14 cellular contexts compared by ENCODE assay signal in the genomic region with DNA sequence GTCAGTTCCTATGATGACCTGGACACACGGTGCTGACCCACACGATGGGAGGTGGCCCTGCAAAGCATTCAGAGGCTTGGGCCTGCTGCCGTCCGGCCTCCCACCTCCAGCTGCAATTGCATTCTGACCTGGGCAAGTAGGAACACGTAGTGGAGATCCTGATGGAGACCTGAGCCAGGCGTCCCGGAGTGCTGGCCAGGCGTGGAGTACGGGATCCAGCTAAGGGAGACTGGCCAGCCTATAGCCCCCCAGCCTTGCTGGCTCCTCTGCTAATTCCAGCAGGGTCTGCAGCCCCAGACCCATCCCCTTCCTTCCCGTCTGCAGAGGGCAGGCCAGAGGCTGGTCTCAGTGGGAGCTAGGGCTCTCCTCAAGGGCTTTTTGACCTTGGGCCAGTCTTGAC. TPM values are rescaled to one million over a fixed set of nuclear protein-coding genes. Genes with fewer than 3 reads are reported as not detected.
DNase-seq lines count a peak whose midpoint lies in the region; ATAC-seq, FAIRE-seq and TF ChIP-seq lines count a peak whose summit lies in the region.
"Had no signal": no experiment of that assay in that cellular context is flagged by ENCODE, and none has a peak within 500 bp of the region (broad histone marks: within the 10 kb centered on the region; RNA-seq: fewer than 3 reads in every experiment).

No MANE protein-coding gene starts in this region.

- 94% methylated on average over 10 of the region's 10 CpGs for WGBS in right cardiac atrium
- WGBS in K562 (ENCODE audit: insufficient coverage, low coverage, missing lambda C conversion rate): 94% methylated on average over 10 of the region's 10 CpGs

- no peak for TF ChIP-seq RAD21 in K562 (CRISPR knock-in tag; conservative IDR thresholded peaks at IDR 0.05 in 1 of 2, IDR thresholded peaks at IDR 0.05 in 1 of 2)

- no peaks in the 10 kb centered on the region for H3K9me1 ChIP-seq in K562 (ENCODE audit: control insufficient read depth, insufficient read depth, low read length)

- H3K36me3 ChIP-seq in K562 (ENCODE audit: control insufficient read depth, insufficient read depth, low read length) (peaks cover 96% of the 10 kb centered on the region), left lung (peaks cover 4 to 86% of the 10 kb centered on the region in 2 donors), upper lobe of right lung (peaks cover 89% of the 10 kb centered on the region)

- no peak for FAIRE-seq in K562 (lab: Jason Lieb, UNC)
- FAIRE-seq: GM18507 had no signal

- TF ChIP-seq CTCF in K562 (IDR thresholded peaks at IDR 0.05 in 2 of 3, conservative IDR thresholded peaks at IDR 0.05 in 1 of 3; ENCODE audit: insufficient read depth in 2 of 3, low read depth in 1 of 3, low read length in 3 of 3) (no peak), left lung (IDR thresholded peaks at IDR 0.05) (no peak), upper lobe of right lung (IDR thresholded peaks at IDR 0.05) (no peak)

- H3K9me3 ChIP-seq in right cardiac atrium (ENCODE audit: control insufficient read depth, low read length) (no peaks in the 10 kb centered on the region), K562 (replicated peaks; ENCODE audit: control insufficient read depth, insufficient read depth, low read depth, low read length) (no peaks in the 10 kb centered on the region; the same call in 1 of the 2 replicates), left lung (no peaks in the 10 kb centered on the region), upper lobe of right lung (no peaks in the 10 kb centered on the region)

- no peak for TF ChIP-seq EP300 in K562 (IDR thresholded peaks at IDR 0.05; ENCODE audit: low read length)

- H4K20me1 ChIP-seq in K562 (replicated peaks; ENCODE audit: control insufficient read depth, insufficient read depth, low read length): no peaks in the 10 kb centered on the region

- TF ChIP-seq POLR2A in K562 (conservative IDR thresholded peaks at IDR 0.05): no peak; the same call in 1 of the 2 replicates

- no peaks in the 10 kb centered on the region for H3K27me3 ChIP-seq in right cardiac atrium (ENCODE audit: control insufficient read depth, insufficient read depth)
- no peaks in the 10 kb centered on the region for H3K27me3 ChIP-seq in K562 (ENCODE audit: control insufficient read depth in 2 of 2, insufficient read depth in 2 of 2, low read length in 2 of 2)
- H3K27me3 ChIP-seq in left lung: no peaks in the 10 kb centered on the region
- H3K27me3 ChIP-seq in upper lobe of right lung: no peaks in the 10 kb centered on the region
- H3K27me3 ChIP-seq: BLaER1 treated with 17β-estradiol and CSF1 and Interleukin-3, amounts not matched to agents 10 nM and 100 nM had no signal

- H3K27ac ChIP-seq in right cardiac atrium (ENCODE audit: low read length) (no peak overlapping the region), K562 (ENCODE audit: extremely low read depth, low read depth, low read length) (no peak overlapping the region), left lung (no peak overlapping the region), upper lobe of right lung (no peak overlapping the region)
- H3K27ac ChIP-seq: BLaER1 treated with 17β-estradiol and CSF1 and Interleukin-3, amounts not matched to agents 10 nM and 100 nM had no signal

- no TSS peak for BruUV-seq in K562 (replicated peaks; lab: Mats Ljungman, UMichigan)

- CTCF ChIA-PET in K562 (lab: Yijun Ruan, JAX; ENCODE audit: low intra/inter-chr PET ratio): interaction anchor here (0.6 kb wide), 1 partner anchor 34 kb away, joined by 5 read pairs; no protein-coding TSS in a partner anchor

- intact Hi-C loops in right cardiac atrium (cut with DNase I): no loop called here
- intact Hi-C loops in left ventricle myocardium superior (cut with micrococcal nuclease): no loop called here
- intact Hi-C loops in K562 (cut with micrococcal nuclease): no loop called here
- intact Hi-C loops in left lung (cut with DNase I): no loop called here
- intact Hi-C loops in upper lobe of right lung (cut with DNase I): no loop called here

- no peak overlapping the region for H2AFZ ChIP-seq in K562 (ENCODE audit: low read depth, low read length)

- DNase-seq in right cardiac atrium: peak in 2 of 3 donors; percentile 37 to 39
- DNase-seq in left ventricle myocardium superior: no peak
- no peak for DNase-seq in K562 (ENCODE audit: extremely low read depth in 1 of 4, low spot score in 3 of 4)
- peak in 1 of 2 donors; percentile 50 for DNase-seq in left lung
- no peak for DNase-seq in upper lobe of right lung
- no peak for DNase-seq in OCI-M2 (lab: John Stamatoyannopoulos, UW; ENCODE audit: unreplicated experiment)
- DNase-seq: 8988T; AML-193; CD4-positive, CD25-positive, alpha-beta regulatory T cell; DMS 273 treated with DMSO at 0.1 percent for 48 hours had no signal

- peak in 1 of 2 donors; percentile 26 for ATAC-seq in right cardiac atrium
- no peak for ATAC-seq in left ventricle myocardium superior
- peak; percentile 38 for ATAC-seq in K562
- ATAC-seq in left lung: peak; percentile 19
- peak; percentile 25 for ATAC-seq in upper lobe of right lung
- ATAC-seq in HG02884 (IDR thresholded peaks at IDR 0.05; ENCODE audit: unreplicated experiment): no peak
- ATAC-seq in GM21447 (IDR thresholded peaks at IDR 0.05; ENCODE audit: unreplicated experiment): no peak

- no peak overlapping the region for H3K4me2 ChIP-seq in K562 (ENCODE audit: insufficient read depth, low read length)
- H3K4me2 ChIP-seq: BLaER1 treated with 17β-estradiol and CSF1 and Interleukin-3, amounts not matched to agents 10 nM and 100 nM had no signal

- H3K4me3 ChIP-seq in right cardiac atrium (ENCODE audit: low read length) (no peak overlapping the region), K562 (no peak overlapping the region), left lung (no peak overlapping the region), upper lobe of right lung (no peak overlapping the region)
- H3K4me3 ChIP-seq: BLaER1 treated with 17β-estradiol and CSF1 and Interleukin-3, amounts not matched to agents 10 nM and 100 nM had no signal

- in situ Hi-C loops in K562 (cut with MboI): no loop called here

- H3K9ac ChIP-seq in K562 (ENCODE audit: insufficient read depth in 1 of 2, low read depth in 2 of 2, low read length in 2 of 2): no peak overlapping the region
- H3K9ac ChIP-seq: BLaER1 treated with 17β-estradiol and CSF1 and Interleukin-3, amounts not matched to agents 10 nM and 100 nM had no signal

- H3K4me1 ChIP-seq in right cardiac atrium (ENCODE audit: control insufficient read depth, insufficient read depth, low read length): peaks cover 1% of the 10 kb centered on the region
- H3K4me1 ChIP-seq in K562 (replicated peaks in 1 of 2; ENCODE audit: control insufficient read depth in 2 of 2, insufficient read depth in 2 of 2, low read length in 2 of 2): peaks cover 0 to 6% of the 10 kb centered on the region in 2 experiments; a peak in 1 of 5 replicates
- H3K4me1 ChIP-seq in left lung: no peaks in the 10 kb centered on the region
- H3K4me1 ChIP-seq in upper lobe of right lung: no peaks in the 10 kb centered on the region
- H3K4me1 ChIP-seq: BLaER1 treated with 17β-estradiol and CSF1 and Interleukin-3, amounts not matched to agents 10 nM and 100 nM had no signal

- peaks cover 26% of the 10 kb centered on the region for H3K79me2 ChIP-seq in K562 (ENCODE audit: control insufficient read depth, insufficient read depth, low read length)

- POLR2A ChIA-PET in K562 (lab: Yijun Ruan, JAX): interaction anchor here (0.6 to 2.9 kb wide), 4 partner anchors 8 to 23 kb away, joined by 3 to 13 read pairs (median 4); a partner anchor contains a TSS

TF ChIP-seq in K562, 482 proteins besides CTCF, POLR2A, EP300 and RAD21 (continues in another document):
- no peak for TF ChIP-seq SOX6 (IDR thresholded peaks at IDR 0.05)
- TF ChIP-seq, protein P1, sequence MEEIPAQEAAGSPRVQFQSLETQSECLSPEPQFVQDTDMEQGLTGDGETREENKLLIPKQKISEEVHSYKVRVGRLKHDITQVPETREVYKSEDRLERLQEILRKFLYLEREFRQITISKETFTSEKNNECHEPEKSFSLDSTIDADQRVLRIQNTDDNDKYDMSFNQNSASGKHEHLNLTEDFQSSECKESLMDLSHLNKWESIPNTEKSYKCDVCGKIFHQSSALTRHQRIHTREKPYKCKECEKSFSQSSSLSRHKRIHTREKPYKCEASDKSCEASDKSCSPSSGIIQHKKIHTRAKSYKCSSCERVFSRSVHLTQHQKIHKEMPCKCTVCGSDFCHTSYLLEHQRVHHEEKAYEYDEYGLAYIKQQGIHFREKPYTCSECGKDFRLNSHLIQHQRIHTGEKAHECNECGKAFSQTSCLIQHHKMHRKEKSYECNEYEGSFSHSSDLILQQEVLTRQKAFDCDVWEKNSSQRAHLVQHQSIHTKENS (CRISPR knock-in tag; IDR thresholded peaks at IDR 0.05): no peak
- no peak for TF ChIP-seq ZEB2 (IDR thresholded peaks at IDR 0.05)
- TF ChIP-seq HMG20A (CRISPR knock-in tag; conservative IDR thresholded peaks at IDR 0.05): no peak

RNA-seq across cellular contexts. Expression of a gene that starts 11.2 kb away (rescaled TPM):
- total RNA-seq in right cardiac atrium (10 to 100 TPM; 81.7 to 94.2 (median 86.4) TPM), left ventricle myocardium superior (113 TPM), K562 (2014; rRNA removed) (87.9 and 94.5 TPM in 2 replicates), K562 (2014; rRNA removed; fragmentation: Illumina TruSeq; extraction: Trizol) (156 and 168 TPM in 2 replicates), K562 (2015; rRNA removed; fragmentation: Illumina TruSeq; extraction: Trizol) (126 and 151 TPM in 2 replicates), K562 (2021) (143 and 156 TPM in 2 replicates), left lung (100 to 1,000 TPM; 307 to 342 TPM), upper lobe of right lung (335 TPM)
- polyA plus RNA-seq in right cardiac atrium (56.3 TPM), K562 (2011; rRNA removed) (374 and 391 TPM in 2 replicates), K562 (2014; fragmentation: Illumina TruSeq; extraction: Trizol) (149 and 205 TPM in 2 replicates), K562 (2014; fragmentation: Nextera tagmentation; extraction: Ambion mirVana) (100 to 1,000 TPM; 143 to 220 TPM), K562 (2014; rRNA removed) (183 and 199 TPM in 2 replicates)
- total RNA-seq in K562 (2011; cell fraction: chromatin; rRNA removed; ENCODE audit: low replicate concordance): 356 and 908 TPM in 2 replicates
- total RNA-seq in K562 (2011; cell fraction: nucleolus; rRNA removed): 170 and 219 TPM in 2 replicates
- 411 and 563 TPM in 2 replicates for total RNA-seq in K562 (2011; cell fraction: nucleoplasm; rRNA removed)
- polyA plus RNA-seq in K562 (2011; cell fraction: cytosol; rRNA removed): 28.4 and 93.7 TPM in 2 replicates
- 370 and 950 TPM in 2 replicates for polyA plus RNA-seq in K562 (2011; cell fraction: nucleus; rRNA removed)
- 91.8 and 133 TPM in 2 replicates for polyA plus RNA-seq in K562 (2012)
- 160 and 229 TPM in 2 replicates for polyA minus RNA-seq in K562 (2011; rRNA and poly(A)+ RNA removed)
- 73.7 and 85.6 TPM in 2 replicates for polyA minus RNA-seq in K562 (2011; cell fraction: cytosol; rRNA and poly(A)+ RNA removed)
- 188 and 382 TPM in 2 replicates for polyA minus RNA-seq in K562 (2011; cell fraction: nucleus; rRNA and poly(A)+ RNA removed)

Comparison
In these comparisons a context has a peak if more than half of its experiments do, and no peak if none do; other contexts are left out.
1. DNase-seq: peak in right cardiac atrium (2 of 3); none in left ventricle myocardium superior (single experiment), K562 (0 of 4), upper lobe of right lung (single experiment) and OCI-M2 (single experiment).
2. ATAC-seq: peak in K562 (single experiment), left lung (single experiment) and upper lobe of right lung (single experiment); none in left ventricle myocardium superior (single experiment), HG02884 (single experiment) and GM21447 (single experiment).